ENCODE assay signal across 13 cellular contexts in the genomic region with DNA sequence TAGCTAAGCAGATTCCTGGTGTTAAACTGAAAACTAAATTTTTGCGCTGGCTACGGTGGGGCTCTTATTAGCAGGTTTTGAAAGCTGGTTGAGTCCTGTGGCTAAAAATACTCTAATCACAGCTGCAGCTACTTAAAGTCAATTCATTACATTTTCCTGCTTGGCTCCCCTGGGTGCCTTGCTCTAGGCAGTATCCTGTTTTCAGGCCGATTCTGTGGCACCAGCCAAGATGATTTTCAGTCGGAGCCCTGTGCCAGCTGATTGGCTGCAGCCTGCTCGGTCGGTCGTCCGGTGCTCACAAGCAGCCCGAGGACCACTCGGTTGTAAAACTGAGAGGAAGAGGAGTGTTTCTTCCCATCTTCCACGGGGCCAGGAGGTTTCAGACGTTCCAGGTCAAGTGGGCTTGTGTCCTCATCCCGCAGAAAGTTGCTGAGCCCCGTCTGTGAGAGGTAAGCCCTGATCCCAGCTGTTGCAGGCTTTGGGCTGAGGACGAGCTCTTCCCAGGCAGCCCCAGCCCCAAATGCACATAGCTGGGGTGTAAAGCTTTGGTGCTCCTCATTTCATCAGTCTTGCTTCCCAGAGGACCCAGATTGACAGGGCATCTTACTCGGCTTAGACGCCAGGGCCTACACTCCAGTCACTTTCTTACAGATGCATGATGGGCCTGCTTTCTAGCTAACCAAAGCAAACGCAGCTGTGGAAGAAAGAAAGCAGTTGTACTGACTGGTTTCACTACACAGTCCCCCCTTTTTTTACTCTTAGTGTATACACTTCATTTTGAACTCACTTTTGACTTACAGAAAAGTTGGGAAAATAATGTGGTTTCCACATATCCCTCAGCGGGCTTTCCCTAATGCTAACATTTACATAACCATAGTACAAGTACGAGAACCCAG. TPM values are rescaled to one million over a fixed set of nuclear protein-coding genes. Genes with fewer than 3 reads are reported as not detected.
DNase-seq lines count a peak whose midpoint lies in the region; ATAC-seq and TF ChIP-seq lines count a peak whose summit lies in the region.
"Had no signal": no experiment of that assay in that cellular context is flagged by ENCODE, and none has a peak within 500 bp of the region (broad histone marks: within the 10 kb centered on the region; RNA-seq: fewer than 3 reads in every experiment).

No MANE protein-coding gene starts in this region.

- CTCF ChIA-PET in CD8-positive, alpha-beta memory T cell (lab: Charles Lee), result interaction anchor here (1.2 to 2.6 kb wide), 2 partner anchors 13 kb away, joined by 3 to 14 read pairs; no protein-coding TSS in a partner anchor
- CTCF ChIA-PET in activated CD8-positive, alpha-beta T cell treated with anti-CD3 and anti-CD28 coated beads for 36 hours (lab: Charles Lee), result interaction anchor here (0.7 to 6.6 kb wide), 6 partner anchors 14 to 445 kb away, joined by 3 to 46 read pairs (median 4); a partner anchor contains a TSS

- peak overlapping the region; percentile 38 for H3K4me3 ChIP-seq in left ventricle myocardium inferior
- no peak overlapping the region for H3K4me3 ChIP-seq in CD8-positive, alpha-beta memory T cell (ENCODE audit: low read length)

- no peaks in the 10 kb centered on the region for H3K9me3 ChIP-seq in left ventricle myocardium inferior (replicated peaks)
- H3K9me3 ChIP-seq in CD8-positive, alpha-beta memory T cell (ENCODE audit: low read length), result no peaks in the 10 kb centered on the region

- ATAC-seq in stimulated activated naive CD8-positive, alpha-beta T cell treated with anti-CD3 and anti-CD28 coated beads, Interleukin-15, amount 100 ng/mL, for 72 hours, result peak; percentile 55
- no peak for ATAC-seq in stimulated activated naive CD8-positive, alpha-beta T cell treated with anti-CD3 and anti-CD28 coated beads, Interleukin-15, Interleukin-2, amounts not matched to agents 100 U/mL and 50 U/mL, for 24 hours
- ATAC-seq in HG03460 (IDR thresholded peaks at IDR 0.05; ENCODE audit: unreplicated experiment), result peak; percentile 23
- no peak for ATAC-seq in activated CD8-positive, alpha-beta T cell treated with anti-CD3 and anti-CD28 coated beads for 36 hours
- ATAC-seq in stimulated activated memory B cell treated with anti-CD40 and anti-IgM and Interleukin-4, amounts not matched to agents 10 μg/mL and 1 μg/mL and 100 μg/mL, for 72 hours, result no peak

- H3K27ac ChIP-seq in left ventricle myocardium inferior (replicated peaks), result peak overlapping the region; percentile 77
- no peak overlapping the region for H3K27ac ChIP-seq in CD8-positive, alpha-beta memory T cell (ENCODE audit: low read depth, low read length)
- H3K27ac ChIP-seq: parathyroid adenoma had no signal

- no peak overlapping the region for H3K4me3 Mint-ChIP-seq in stimulated activated naive CD8-positive, alpha-beta T cell treated with anti-CD3 and anti-CD28 coated beads, Interleukin-15, amount 100 ng/mL, for 72 hours
- H3K4me3 Mint-ChIP-seq in CD8-positive, alpha-beta memory T cell, result no peak overlapping the region
- H3K4me3 Mint-ChIP-seq in activated CD8-positive, alpha-beta T cell treated with anti-CD3 and anti-CD28 coated beads for 36 hours, result no peak overlapping the region
- no peak overlapping the region for H3K4me3 Mint-ChIP-seq in stimulated activated memory B cell treated with anti-CD40 and anti-IgM and Interleukin-4, amounts not matched to agents 10 μg/mL and 1 μg/mL and 100 μg/mL, for 72 hours
- H3K4me3 Mint-ChIP-seq: activated naive CD8-positive, alpha-beta T cell; CD4-positive, alpha-beta T cell had no signal

- H3K36me3 ChIP-seq in left ventricle myocardium inferior, result peaks cover 30% of the 10 kb centered on the region
- H3K36me3 ChIP-seq in CD8-positive, alpha-beta memory T cell (ENCODE audit: insufficient read depth, low read length), result peaks cover 5% of the 10 kb centered on the region

- no peak for TF ChIP-seq CTCF in left ventricle myocardium inferior (IDR thresholded peaks at IDR 0.05; ENCODE audit: borderline replicate concordance)
- no peak for TF ChIP-seq CTCF in activated CD8-positive, alpha-beta T cell treated with anti-CD3 and anti-CD28 coated beads for 36 hours (IDR thresholded peaks at IDR 0.05)

- peaks cover 71% of the 10 kb centered on the region for H3K4me1 ChIP-seq in left ventricle myocardium inferior
- H3K4me1 ChIP-seq in CD8-positive, alpha-beta memory T cell (ENCODE audit: insufficient read depth, low read length), result peaks cover 25% of the 10 kb centered on the region

- peaks cover 54% of the 10 kb centered on the region for H3K4me1 Mint-ChIP-seq in stimulated activated naive CD8-positive, alpha-beta T cell treated with anti-CD3 and anti-CD28 coated beads, Interleukin-15, amount 100 ng/mL, for 72 hours
- peaks cover 19 to 36% (median 24%) of the 10 kb centered on the region in 3 donors for H3K4me1 Mint-ChIP-seq in CD8-positive, alpha-beta memory T cell
- peaks cover 41% of the 10 kb centered on the region for H3K4me1 Mint-ChIP-seq in activated CD8-positive, alpha-beta T cell treated with anti-CD3 and anti-CD28 coated beads for 36 hours (ENCODE audit: low read depth)
- H3K4me1 Mint-ChIP-seq in stimulated activated memory B cell treated with anti-CD40 and anti-IgM and Interleukin-4, amounts not matched to agents 10 μg/mL and 1 μg/mL and 100 μg/mL, for 72 hours, result peaks cover 48% of the 10 kb centered on the region

- no peak overlapping the region for H3K27ac Mint-ChIP-seq in stimulated activated naive CD8-positive, alpha-beta T cell treated with anti-CD3 and anti-CD28 coated beads, Interleukin-15, amount 100 ng/mL, for 72 hours
- no peak overlapping the region for H3K27ac Mint-ChIP-seq in CD8-positive, alpha-beta memory T cell
- no peak overlapping the region for H3K27ac Mint-ChIP-seq in activated CD8-positive, alpha-beta T cell treated with anti-CD3 and anti-CD28 coated beads for 36 hours
- no peak overlapping the region for H3K27ac Mint-ChIP-seq in stimulated activated memory B cell treated with anti-CD40 and anti-IgM and Interleukin-4, amounts not matched to agents 10 μg/mL and 1 μg/mL and 100 μg/mL, for 72 hours
- H3K27ac Mint-ChIP-seq: activated naive CD8-positive, alpha-beta T cell; CD4-positive, alpha-beta T cell had no signal

- peak in 1 of 2 donors; percentile 12 for DNase-seq in stimulated activated naive CD8-positive, alpha-beta T cell treated with anti-CD3 and anti-CD28 coated beads, Interleukin-15, amount 100 ng/mL, for 72 hours
- no peak for DNase-seq in stimulated activated naive CD8-positive, alpha-beta T cell treated with anti-CD3 and anti-CD28 coated beads, Interleukin-15, Interleukin-2, amounts not matched to agents 100 U/mL and 50 U/mL, for 24 hours
- DNase-seq in left ventricle myocardium inferior (peak; percentile 48), iPS-NIHi11 (ENCODE audit: low spot score) (no peak)
- DNase-seq in CD8-positive, alpha-beta memory T cell, result no peak
- DNase-seq in activated CD8-positive, alpha-beta T cell treated with anti-CD3 and anti-CD28 coated beads for 36 hours, result no peak
- DNase-seq: CD4-positive, alpha-beta T cell; foreskin melanocyte; T-helper 1 cell had no signal

- intact Hi-C loops in left ventricle myocardium inferior (cut with micrococcal nuclease), result no loop called here
- intact Hi-C loops in activated CD8-positive, alpha-beta T cell treated with anti-CD3 and anti-CD28 coated beads for 36 hours (cut with micrococcal nuclease), result loop anchor here (5.0 kb wide), 1 partner anchor 40 kb away; no protein-coding TSS in a partner anchor

- POLR2A ChIA-PET in CD8-positive, alpha-beta memory T cell (lab: Charles Lee), result no interaction called here
- POLR2A ChIA-PET in activated CD8-positive, alpha-beta T cell treated with anti-CD3 and anti-CD28 coated beads for 36 hours (lab: Charles Lee), result interaction anchor here (1.0 to 1.8 kb wide), 2 partner anchors 10 to 16 kb away, joined by 3 to 6 read pairs; a partner anchor contains a TSS

- no peaks in the 10 kb centered on the region for H3K27me3 Mint-ChIP-seq in stimulated activated naive CD8-positive, alpha-beta T cell treated with anti-CD3 and anti-CD28 coated beads, Interleukin-15, amount 100 ng/mL, for 72 hours
- H3K27me3 Mint-ChIP-seq in CD8-positive, alpha-beta memory T cell, result no peaks in the 10 kb centered on the region
- H3K27me3 Mint-ChIP-seq in activated CD8-positive, alpha-beta T cell treated with anti-CD3 and anti-CD28 coated beads for 36 hours, result no peaks in the 10 kb centered on the region
- no peaks in the 10 kb centered on the region for H3K27me3 Mint-ChIP-seq in stimulated activated memory B cell treated with anti-CD40 and anti-IgM and Interleukin-4, amounts not matched to agents 10 μg/mL and 1 μg/mL and 100 μg/mL, for 72 hours
- H3K27me3 Mint-ChIP-seq: activated naive CD8-positive, alpha-beta T cell; CD4-positive, alpha-beta T cell had no signal

- no peaks in the 10 kb centered on the region for H3K9me3 Mint-ChIP-seq in stimulated activated naive CD8-positive, alpha-beta T cell treated with anti-CD3 and anti-CD28 coated beads, Interleukin-15, amount 100 ng/mL, for 72 hours
- H3K9me3 Mint-ChIP-seq in CD8-positive, alpha-beta memory T cell, result no peaks in the 10 kb centered on the region
- H3K9me3 Mint-ChIP-seq in activated CD8-positive, alpha-beta T cell treated with anti-CD3 and anti-CD28 coated beads for 36 hours, result no peaks in the 10 kb centered on the region
- no peaks in the 10 kb centered on the region for H3K9me3 Mint-ChIP-seq in stimulated activated memory B cell treated with anti-CD40 and anti-IgM and Interleukin-4, amounts not matched to agents 10 μg/mL and 1 μg/mL and 100 μg/mL, for 72 hours
- H3K9me3 Mint-ChIP-seq: CD4-positive, alpha-beta T cell had no signal

- H3K27me3 ChIP-seq in left ventricle myocardium inferior (ENCODE audit: low read depth), result no peaks in the 10 kb centered on the region
- H3K27me3 ChIP-seq in CD8-positive, alpha-beta memory T cell (ENCODE audit: insufficient read depth, low read length, poor library complexity, severe bottlenecking), result no peaks in the 10 kb centered on the region

- peaks cover 0 to 23% (median 1%) of the 10 kb centered on the region in 3 donors for H3K36me3 Mint-ChIP-seq in CD8-positive, alpha-beta memory T cell
- H3K36me3 Mint-ChIP-seq in activated CD8-positive, alpha-beta T cell treated with anti-CD3 and anti-CD28 coated beads for 36 hours (ENCODE audit: low read depth), result peaks cover 5% of the 10 kb centered on the region
- H3K36me3 Mint-ChIP-seq in stimulated activated memory B cell treated with anti-CD40 and anti-IgM and Interleukin-4, amounts not matched to agents 10 μg/mL and 1 μg/mL and 100 μg/mL, for 72 hours, result peaks cover 25% of the 10 kb centered on the region
- H3K36me3 Mint-ChIP-seq: activated naive CD8-positive, alpha-beta T cell had no signal

RNA-seq across cellular contexts. Expression of a gene that starts 15.9 kb away (rescaled TPM):
- total RNA-seq in left ventricle myocardium inferior, result 9.8 TPM
- 1 to 10 TPM; 7.9 to 8.4 TPM for total RNA-seq in CD8-positive, alpha-beta memory T cell
- polyA plus RNA-seq in CD8-positive, alpha-beta memory T cell, result 6.5 TPM
- total RNA-seq in activated CD8-positive, alpha-beta T cell treated with anti-CD3 and anti-CD28 coated beads for 36 hours, result 1 to 10 TPM; 4.5 to 6.6 TPM

Comparison
In these comparisons a context has a peak if more than half of its experiments do, and no peak if none do; other contexts are left out.
1. ATAC-seq: peak in stimulated activated naive CD8-positive, alpha-beta T cell treated with anti-CD3 and anti-CD28 coated beads, Interleukin-15, amount 100 ng/mL, for 72 hours (single experiment) and HG03460 (single experiment); none in stimulated activated naive CD8-positive, alpha-beta T cell treated with anti-CD3 and anti-CD28 coated beads, Interleukin-15, Interleukin-2, amounts not matched to agents 100 U/mL and 50 U/mL, for 24 hours (single experiment), activated CD8-positive, alpha-beta T cell treated with anti-CD3 and anti-CD28 coated beads for 36 hours (single experiment) and stimulated activated memory B cell treated with anti-CD40 and anti-IgM and Interleukin-4, amounts not matched to agents 10 μg/mL and 1 μg/mL and 100 μg/mL, for 72 hours (single experiment).